ENCODE assay signal across 1 cellular context in genomic region chr1:9028921-9029715, GRCh38.
TF ChIP-seq lines count a peak whose summit lies in the region.

No MANE protein-coding gene starts in this region.

TF ChIP-seq in endothelial cell of umbilical vein, 7 proteins besides CTCF, POLR2A, EP300 and RAD21 (continued from another document):
- TF ChIP-seq FOS (IDR thresholded peaks at IDR 0.05; ENCODE audit: borderline replicate concordance, insufficient read depth, low read length): no peak
- TF ChIP-seq EZH2 (IDR thresholded peaks at IDR 0.05; ENCODE audit: borderline replicate concordance, low read depth, low read length, severe bottlenecking): no peak
- TF ChIP-seq GATA2 (IDR thresholded peaks at IDR 0.05; ENCODE audit: insufficient read depth, insufficient read length, low read depth, low read length): no peak
- TF ChIP-seq JUN (IDR thresholded peaks at IDR 0.05; ENCODE audit: borderline replicate concordance, insufficient read depth, insufficient read length, low read depth): no peak
- no peak for TF ChIP-seq MAX (IDR thresholded peaks at IDR 0.05; ENCODE audit: insufficient read depth, insufficient read length)
- no peak for TF ChIP-seq POLR2AphosphoS5 (IDR thresholded peaks at IDR 0.05; ENCODE audit: insufficient read depth, low read depth, low read length)
